Comparison of ENCODE assay signal across 8 cellular contexts in genomic region chr3:71103430-71103881, GRCh38.
DNase-seq lines count a peak whose midpoint lies in the region; ATAC-seq and TF ChIP-seq lines count a peak whose summit lies in the region.

No MANE protein-coding gene starts in this region.

- H3K27ac Mint-ChIP-seq in CD4-positive, alpha-beta T cell, result peak overlapping the region; percentile 83
- H3K27ac Mint-ChIP-seq in chondrocyte (ENCODE audit: unreplicated experiment), result peak overlapping the region; percentile 97
- H3K27ac Mint-ChIP-seq in naive thymus-derived CD4-positive, alpha-beta T cell, result peak overlapping the region in 8 of 9 donors; percentile 20 to 88 (median 70)

- H3K9me3 ChIP-seq in CD4-positive, alpha-beta T cell (ENCODE audit: control insufficient read depth, low read length), result no peaks in the 10 kb centered on the region
- no peaks in the 10 kb centered on the region for H3K9me3 ChIP-seq in naive thymus-derived CD4-positive, alpha-beta T cell (ENCODE audit: control insufficient read depth in 2 of 3, low read length in 3 of 3)

- CTCF ChIA-PET in CD4-positive, alpha-beta T cell (lab: Charles Lee), result no interaction called here
- CTCF ChIA-PET in naive thymus-derived CD4-positive, alpha-beta T cell (lab: Charles Lee), result no interaction called here

- peaks cover 82% of the 10 kb centered on the region for H3K36me3 Mint-ChIP-seq in CD4-positive, alpha-beta T cell (ENCODE audit: low read depth)
- peaks cover 2% of the 10 kb centered on the region for H3K36me3 Mint-ChIP-seq in chondrocyte (ENCODE audit: low read depth)
- peaks cover 0 to 49% (median 33%) of the 10 kb centered on the region in 5 donors for H3K36me3 Mint-ChIP-seq in naive thymus-derived CD4-positive, alpha-beta T cell

- peak overlapping the region; percentile 5 for H3K4me3 Mint-ChIP-seq in CD4-positive, alpha-beta T cell
- peak overlapping the region; percentile 27 for H3K4me3 Mint-ChIP-seq in chondrocyte (ENCODE audit: unreplicated experiment)
- H3K4me3 Mint-ChIP-seq in naive thymus-derived CD4-positive, alpha-beta T cell, result peak overlapping the region in 5 of 10 donors; percentile 8 to 42 (median 40)

- peaks cover 0 to 17% (median 5%) of the 10 kb centered on the region in 3 experiments for H3K36me3 ChIP-seq in naive thymus-derived CD4-positive, alpha-beta T cell (ENCODE audit: control insufficient read depth in 2 of 3, insufficient read depth in 3 of 3, low read length in 3 of 3)

- DNase-seq in CD4-positive, alpha-beta T cell, result no peak
- DNase-seq in NCI-H2029 treated with DMSO at 0.1 percent for 48 hours (lab: John Stamatoyannopoulos, UW), result peak; percentile 30
- DNase-seq in chondrocyte (ENCODE audit: low spot score), result no peak
- no peak for DNase-seq in naive thymus-derived CD4-positive, alpha-beta T cell
- no peak for DNase-seq in activated effector memory CD4-positive, alpha-beta T cell treated with anti-CD3 and anti-CD28 coated beads, Interleukin-2, amount 50 U/mL, for 16 hours
- DNase-seq in globus pallidus (ENCODE audit: low spot score), result no peak
- DNase-seq in NCI-H187 (lab: John Stamatoyannopoulos, UW), result no peak

- H3K27me3 Mint-ChIP-seq in CD4-positive, alpha-beta T cell, result no peaks in the 10 kb centered on the region
- no peaks in the 10 kb centered on the region for H3K27me3 Mint-ChIP-seq in chondrocyte (ENCODE audit: low read depth)
- H3K27me3 Mint-ChIP-seq in naive thymus-derived CD4-positive, alpha-beta T cell, result no peaks in the 10 kb centered on the region

- no peaks in the 10 kb centered on the region for H3K27me3 ChIP-seq in CD4-positive, alpha-beta T cell (ENCODE audit: control insufficient read depth, insufficient read depth, low read length)
- H3K27me3 ChIP-seq in naive thymus-derived CD4-positive, alpha-beta T cell (ENCODE audit: control insufficient read depth in 2 of 2, insufficient read depth in 2 of 2, low read length in 2 of 2), result no peaks in the 10 kb centered on the region

- POLR2A ChIA-PET in CD4-positive, alpha-beta T cell (lab: Charles Lee), result no interaction called here
- POLR2A ChIA-PET in naive thymus-derived CD4-positive, alpha-beta T cell (lab: Charles Lee), result no interaction called here

- no peak overlapping the region for H3K4me3 ChIP-seq in naive thymus-derived CD4-positive, alpha-beta T cell (ENCODE audit: low read length)

- TF ChIP-seq CTCF in CD4-positive, alpha-beta T cell (IDR thresholded peaks at IDR 0.05), result no peak
- TF ChIP-seq CTCF in chondrocyte (IDR thresholded peaks at IDR 0.05), result no peak

- intact Hi-C loops in CD4-positive, alpha-beta T cell (cut with DNase I, micrococcal nuclease), result no loop called here
- intact Hi-C loops in naive thymus-derived CD4-positive, alpha-beta T cell (cut with micrococcal nuclease), result no loop called here

- peaks cover 31 to 66% of the 10 kb centered on the region in 2 donors for H3K4me1 ChIP-seq in naive thymus-derived CD4-positive, alpha-beta T cell (ENCODE audit: control insufficient read depth in 2 of 2, insufficient read depth in 2 of 2, low read length in 2 of 2)

- peaks cover 95% of the 10 kb centered on the region for H3K4me1 Mint-ChIP-seq in CD4-positive, alpha-beta T cell (ENCODE audit: low read depth)
- H3K4me1 Mint-ChIP-seq in chondrocyte (ENCODE audit: low read depth), result peaks cover 89% of the 10 kb centered on the region
- H3K4me1 Mint-ChIP-seq in naive thymus-derived CD4-positive, alpha-beta T cell, result peaks cover 56 to 99% (median 88%) of the 10 kb centered on the region in 7 donors

- ATAC-seq in CD4-positive, alpha-beta T cell (ENCODE audit: poor library complexity), result no peak
- ATAC-seq in naive thymus-derived CD4-positive, alpha-beta T cell, result no peak
- no peak for ATAC-seq in GM21737 (IDR thresholded peaks at IDR 0.05; ENCODE audit: unreplicated experiment)

- no peak overlapping the region for H3K27ac ChIP-seq in CD4-positive, alpha-beta T cell (ENCODE audit: low read depth, low read length)
- no peak overlapping the region for H3K27ac ChIP-seq in naive thymus-derived CD4-positive, alpha-beta T cell (ENCODE audit: low read depth, low read length)

- H3K9me3 Mint-ChIP-seq in CD4-positive, alpha-beta T cell, result no peaks in the 10 kb centered on the region
- H3K9me3 Mint-ChIP-seq in chondrocyte (ENCODE audit: low read depth), result no peaks in the 10 kb centered on the region
- peaks cover 0 to 7% (median 0%) of the 10 kb centered on the region in 11 donors for H3K9me3 Mint-ChIP-seq in naive thymus-derived CD4-positive, alpha-beta T cell
